ENCODE assay signal across 1 cellular context in the genomic region with DNA sequence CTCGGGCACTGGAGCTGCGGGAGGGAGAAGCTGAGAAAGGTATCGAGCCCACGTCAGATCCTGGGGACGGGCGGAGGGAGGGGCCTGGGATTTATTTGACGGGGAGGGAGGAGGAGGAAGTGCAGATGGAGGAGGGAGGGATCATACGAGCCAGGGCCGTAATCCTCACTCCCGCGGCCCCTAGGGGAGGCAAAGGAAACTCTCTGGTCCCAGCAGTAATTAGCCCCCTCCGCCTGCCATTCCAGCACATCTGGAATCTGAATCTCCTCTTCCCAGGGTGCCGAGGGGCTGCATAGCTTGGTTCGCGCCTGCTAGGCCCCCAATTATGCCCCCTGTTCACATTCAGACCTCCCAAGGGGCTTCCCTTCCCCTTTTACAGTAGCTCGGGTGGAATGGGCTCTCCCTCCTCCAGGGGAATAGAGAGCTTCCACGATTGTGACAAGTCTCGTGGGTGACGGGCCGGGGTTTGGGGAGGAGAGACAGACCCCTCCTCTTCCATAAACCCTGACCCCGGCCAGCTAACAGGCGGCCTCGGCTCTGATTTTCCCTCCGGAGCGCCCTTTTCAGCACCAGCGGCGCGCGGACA.
TF ChIP-seq lines count a peak whose summit lies in the region.

A gene (minus strand): TSS at position 35 of the 586 bp plus-strand sequence. CDS start 531 bp downstream, outside the sequence.

TF ChIP-seq in K562, 482 proteins besides CTCF, POLR2A, EP300 and RAD21 (continued from another document and continues in another):
- TF ChIP-seq, protein P1, sequence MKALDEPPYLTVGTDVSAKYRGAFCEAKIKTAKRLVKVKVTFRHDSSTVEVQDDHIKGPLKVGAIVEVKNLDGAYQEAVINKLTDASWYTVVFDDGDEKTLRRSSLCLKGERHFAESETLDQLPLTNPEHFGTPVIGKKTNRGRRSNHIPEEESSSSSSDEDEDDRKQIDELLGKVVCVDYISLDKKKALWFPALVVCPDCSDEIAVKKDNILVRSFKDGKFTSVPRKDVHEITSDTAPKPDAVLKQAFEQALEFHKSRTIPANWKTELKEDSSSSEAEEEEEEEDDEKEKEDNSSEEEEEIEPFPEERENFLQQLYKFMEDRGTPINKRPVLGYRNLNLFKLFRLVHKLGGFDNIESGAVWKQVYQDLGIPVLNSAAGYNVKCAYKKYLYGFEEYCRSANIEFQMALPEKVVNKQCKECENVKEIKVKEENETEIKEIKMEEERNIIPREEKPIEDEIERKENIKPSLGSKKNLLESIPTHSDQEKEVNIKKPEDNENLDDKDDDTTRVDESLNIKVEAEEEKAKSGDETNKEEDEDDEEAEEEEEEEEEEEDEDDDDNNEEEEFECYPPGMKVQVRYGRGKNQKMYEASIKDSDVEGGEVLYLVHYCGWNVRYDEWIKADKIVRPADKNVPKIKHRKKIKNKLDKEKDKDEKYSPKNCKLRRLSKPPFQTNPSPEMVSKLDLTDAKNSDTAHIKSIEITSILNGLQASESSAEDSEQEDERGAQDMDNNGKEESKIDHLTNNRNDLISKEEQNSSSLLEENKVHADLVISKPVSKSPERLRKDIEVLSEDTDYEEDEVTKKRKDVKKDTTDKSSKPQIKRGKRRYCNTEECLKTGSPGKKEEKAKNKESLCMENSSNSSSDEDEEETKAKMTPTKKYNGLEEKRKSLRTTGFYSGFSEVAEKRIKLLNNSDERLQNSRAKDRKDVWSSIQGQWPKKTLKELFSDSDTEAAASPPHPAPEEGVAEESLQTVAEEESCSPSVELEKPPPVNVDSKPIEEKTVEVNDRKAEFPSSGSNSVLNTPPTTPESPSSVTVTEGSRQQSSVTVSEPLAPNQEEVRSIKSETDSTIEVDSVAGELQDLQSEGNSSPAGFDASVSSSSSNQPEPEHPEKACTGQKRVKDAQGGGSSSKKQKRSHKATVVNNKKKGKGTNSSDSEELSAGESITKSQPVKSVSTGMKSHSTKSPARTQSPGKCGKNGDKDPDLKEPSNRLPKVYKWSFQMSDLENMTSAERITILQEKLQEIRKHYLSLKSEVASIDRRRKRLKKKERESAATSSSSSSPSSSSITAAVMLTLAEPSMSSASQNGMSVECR (CRISPR knock-in tag; IDR thresholded peaks at IDR 0.05) = peak; percentile 72; the same call in 1 of the 2 replicates
- no peak for TF ChIP-seq ZBTB17 (CRISPR knock-in tag; IDR thresholded peaks at IDR 0.05)
- no peak for TF ChIP-seq ZNF212 (CRISPR knock-in tag; IDR thresholded peaks at IDR 0.05)
- TF ChIP-seq SMC3 (conservative IDR thresholded peaks at IDR 0.05; ENCODE audit: insufficient read depth, low read depth, low read length) = no peak
- TF ChIP-seq SIRT6 (IDR thresholded peaks at IDR 0.05; ENCODE audit: low read depth, low read length) = no peak
- TF ChIP-seq FOXJ2 (tag; IDR thresholded peaks at IDR 0.05) = no peak
- TF ChIP-seq CBFA2T2 (conservative IDR thresholded peaks at IDR 0.05) = no peak
- no peak for TF ChIP-seq POLR2B (IDR thresholded peaks at IDR 0.05; ENCODE audit: low read depth, partially characterized antibody)
- TF ChIP-seq ZKSCAN3 (CRISPR knock-in tag; IDR thresholded peaks at IDR 0.05) = no peak
- TF ChIP-seq, protein P2, sequence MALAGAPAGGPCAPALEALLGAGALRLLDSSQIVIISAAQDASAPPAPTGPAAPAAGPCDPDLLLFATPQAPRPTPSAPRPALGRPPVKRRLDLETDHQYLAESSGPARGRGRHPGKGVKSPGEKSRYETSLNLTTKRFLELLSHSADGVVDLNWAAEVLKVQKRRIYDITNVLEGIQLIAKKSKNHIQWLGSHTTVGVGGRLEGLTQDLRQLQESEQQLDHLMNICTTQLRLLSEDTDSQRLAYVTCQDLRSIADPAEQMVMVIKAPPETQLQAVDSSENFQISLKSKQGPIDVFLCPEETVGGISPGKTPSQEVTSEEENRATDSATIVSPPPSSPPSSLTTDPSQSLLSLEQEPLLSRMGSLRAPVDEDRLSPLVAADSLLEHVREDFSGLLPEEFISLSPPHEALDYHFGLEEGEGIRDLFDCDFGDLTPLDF (CRISPR knock-in tag; IDR thresholded peaks at IDR 0.05) = no peak; the same call in 1 of the 2 replicates
- TF ChIP-seq CREM (IDR thresholded peaks at IDR 0.05; ENCODE audit: low read depth) = peak; percentile 60
- no peak for TF ChIP-seq GATAD2B (IDR thresholded peaks at IDR 0.05; ENCODE audit: borderline replicate concordance)
- TF ChIP-seq, protein P3, sequence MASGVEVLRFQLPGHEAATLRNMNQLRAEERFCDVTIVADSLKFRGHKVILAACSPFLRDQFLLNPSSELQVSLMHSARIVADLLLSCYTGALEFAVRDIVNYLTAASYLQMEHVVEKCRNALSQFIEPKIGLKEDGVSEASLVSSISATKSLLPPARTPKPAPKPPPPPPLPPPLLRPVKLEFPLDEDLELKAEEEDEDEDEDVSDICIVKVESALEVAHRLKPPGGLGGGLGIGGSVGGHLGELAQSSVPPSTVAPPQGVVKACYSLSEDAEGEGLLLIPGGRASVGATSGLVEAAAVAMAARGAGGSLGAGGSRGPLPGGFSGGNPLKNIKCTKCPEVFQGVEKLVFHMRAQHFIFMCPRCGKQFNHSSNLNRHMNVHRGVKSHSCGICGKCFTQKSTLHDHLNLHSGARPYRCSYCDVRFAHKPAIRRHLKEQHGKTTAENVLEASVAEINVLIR (CRISPR knock-in tag; IDR thresholded peaks at IDR 0.05) = no peak
- no peak for TF ChIP-seq ZNF324 (CRISPR knock-in tag; IDR thresholded peaks at IDR 0.05)
- TF ChIP-seq ZNF239 (CRISPR knock-in tag; IDR thresholded peaks at IDR 0.05) = no peak
- TF ChIP-seq NFE2 (IDR thresholded peaks at IDR 0.05; ENCODE audit: low read depth) = no peak
- TF ChIP-seq, protein P4, sequence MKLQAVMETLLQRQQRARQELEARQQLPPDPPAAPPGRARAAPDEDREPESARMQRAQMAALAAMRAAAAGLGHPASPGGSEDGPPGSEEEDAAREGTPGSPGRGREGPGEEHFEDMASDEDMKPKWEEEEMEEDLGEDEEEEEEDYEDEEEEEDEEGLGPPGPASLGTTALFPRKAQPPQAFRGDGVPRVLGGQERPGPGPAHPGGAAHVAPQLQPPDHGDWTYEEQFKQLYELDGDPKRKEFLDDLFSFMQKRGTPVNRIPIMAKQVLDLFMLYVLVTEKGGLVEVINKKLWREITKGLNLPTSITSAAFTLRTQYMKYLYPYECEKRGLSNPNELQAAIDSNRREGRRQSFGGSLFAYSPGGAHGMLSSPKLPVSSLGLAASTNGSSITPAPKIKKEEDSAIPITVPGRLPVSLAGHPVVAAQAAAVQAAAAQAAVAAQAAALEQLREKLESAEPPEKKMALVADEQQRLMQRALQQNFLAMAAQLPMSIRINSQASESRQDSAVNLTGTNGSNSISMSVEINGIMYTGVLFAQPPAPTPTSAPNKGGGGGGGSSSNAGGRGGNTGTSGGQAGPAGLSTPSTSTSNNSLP (IDR thresholded peaks at IDR 0.05; ENCODE audit: borderline replicate concordance, low read depth, low read length) = no peak
- TF ChIP-seq L3MBTL2 (IDR thresholded peaks at IDR 0.05) = no peak
- no peak for TF ChIP-seq ZNF354B (CRISPR knock-in tag; IDR thresholded peaks at IDR 0.05)
- no peak for TF ChIP-seq TARDBP (IDR thresholded peaks at IDR 0.05)
- TF ChIP-seq, protein P5, sequence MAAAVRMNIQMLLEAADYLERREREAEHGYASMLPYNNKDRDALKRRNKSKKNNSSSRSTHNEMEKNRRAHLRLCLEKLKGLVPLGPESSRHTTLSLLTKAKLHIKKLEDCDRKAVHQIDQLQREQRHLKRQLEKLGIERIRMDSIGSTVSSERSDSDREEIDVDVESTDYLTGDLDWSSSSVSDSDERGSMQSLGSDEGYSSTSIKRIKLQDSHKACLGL (CRISPR knock-in tag; IDR thresholded peaks at IDR 0.05; ENCODE audit: borderline replicate concordance, poor library complexity, severe bottlenecking) = no peak
- no peak for TF ChIP-seq SMAD2 (IDR thresholded peaks at IDR 0.05; ENCODE audit: low read depth, low read length)
- no peak for TF ChIP-seq TRIM24 (IDR thresholded peaks at IDR 0.05)
- no peak for TF ChIP-seq COPS2 (conservative IDR thresholded peaks at IDR 0.05)
- no peak for TF ChIP-seq NBN (IDR thresholded peaks at IDR 0.05; ENCODE audit: low read depth)
- no peak for TF ChIP-seq ZNF79 (CRISPR knock-in tag; IDR thresholded peaks at IDR 0.05; ENCODE audit: low read depth)
- no peak for TF ChIP-seq CC2D1A (IDR thresholded peaks at IDR 0.05)
- TF ChIP-seq POU5F1 (IDR thresholded peaks at IDR 0.05; ENCODE audit: borderline replicate concordance, low read depth, low read length, partially characterized antibody) = no peak
- TF ChIP-seq MEF2D (tag; conservative IDR thresholded peaks at IDR 0.05; ENCODE audit: low read depth) = no peak
- TF ChIP-seq HNRNPH1 (optimal IDR thresholded peaks at IDR 0.05; ENCODE audit: low read depth, low read length) = no peak
- no peak for TF ChIP-seq C11orf30 (IDR thresholded peaks at IDR 0.05; ENCODE audit: low read depth)
- no peak for TF ChIP-seq TBP (optimal IDR thresholded peaks at IDR 0.05; ENCODE audit: low read depth, low read length)
- no peak for TF ChIP-seq MTA3 (IDR thresholded peaks at IDR 0.05; ENCODE audit: borderline replicate concordance)
- TF ChIP-seq, protein P6, sequence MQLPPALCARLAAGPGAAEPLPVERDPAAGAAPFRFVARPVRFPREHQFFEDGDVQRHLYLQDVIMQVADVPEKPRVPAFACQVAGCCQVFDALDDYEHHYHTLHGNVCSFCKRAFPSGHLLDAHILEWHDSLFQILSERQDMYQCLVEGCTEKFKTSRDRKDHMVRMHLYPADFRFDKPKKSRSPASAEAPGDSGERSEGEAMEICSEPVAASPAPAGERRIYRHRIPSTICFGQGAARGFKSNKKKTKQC (CRISPR knock-in tag; IDR thresholded peaks at IDR 0.05) = peak; percentile 95
- TF ChIP-seq FOXM1 (IDR thresholded peaks at IDR 0.05; ENCODE audit: low read depth) = no peak
- no peak for TF ChIP-seq FOXM1 (CRISPR knock-in tag; IDR thresholded peaks at IDR 0.05; ENCODE audit: low read depth)
- TF ChIP-seq PRMT5 (CRISPR knock-in tag; IDR thresholded peaks at IDR 0.05) = 0 out of 2 replicates have a peak, but pooled peaks have one; percentile 34
- 0 out of 2 replicates have a peak, but pooled peaks have one; percentile 43 for TF ChIP-seq ZNF766 (CRISPR knock-in tag; conservative IDR thresholded peaks at IDR 0.05)
- TF ChIP-seq, protein P7, sequence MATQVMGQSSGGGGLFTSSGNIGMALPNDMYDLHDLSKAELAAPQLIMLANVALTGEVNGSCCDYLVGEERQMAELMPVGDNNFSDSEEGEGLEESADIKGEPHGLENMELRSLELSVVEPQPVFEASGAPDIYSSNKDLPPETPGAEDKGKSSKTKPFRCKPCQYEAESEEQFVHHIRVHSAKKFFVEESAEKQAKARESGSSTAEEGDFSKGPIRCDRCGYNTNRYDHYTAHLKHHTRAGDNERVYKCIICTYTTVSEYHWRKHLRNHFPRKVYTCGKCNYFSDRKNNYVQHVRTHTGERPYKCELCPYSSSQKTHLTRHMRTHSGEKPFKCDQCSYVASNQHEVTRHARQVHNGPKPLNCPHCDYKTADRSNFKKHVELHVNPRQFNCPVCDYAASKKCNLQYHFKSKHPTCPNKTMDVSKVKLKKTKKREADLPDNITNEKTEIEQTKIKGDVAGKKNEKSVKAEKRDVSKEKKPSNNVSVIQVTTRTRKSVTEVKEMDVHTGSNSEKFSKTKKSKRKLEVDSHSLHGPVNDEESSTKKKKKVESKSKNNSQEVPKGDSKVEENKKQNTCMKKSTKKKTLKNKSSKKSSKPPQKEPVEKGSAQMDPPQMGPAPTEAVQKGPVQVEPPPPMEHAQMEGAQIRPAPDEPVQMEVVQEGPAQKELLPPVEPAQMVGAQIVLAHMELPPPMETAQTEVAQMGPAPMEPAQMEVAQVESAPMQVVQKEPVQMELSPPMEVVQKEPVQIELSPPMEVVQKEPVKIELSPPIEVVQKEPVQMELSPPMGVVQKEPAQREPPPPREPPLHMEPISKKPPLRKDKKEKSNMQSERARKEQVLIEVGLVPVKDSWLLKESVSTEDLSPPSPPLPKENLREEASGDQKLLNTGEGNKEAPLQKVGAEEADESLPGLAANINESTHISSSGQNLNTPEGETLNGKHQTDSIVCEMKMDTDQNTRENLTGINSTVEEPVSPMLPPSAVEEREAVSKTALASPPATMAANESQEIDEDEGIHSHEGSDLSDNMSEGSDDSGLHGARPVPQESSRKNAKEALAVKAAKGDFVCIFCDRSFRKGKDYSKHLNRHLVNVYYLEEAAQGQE (CRISPR knock-in tag; IDR thresholded peaks at IDR 0.05; ENCODE audit: low read depth) = no peak; the same call in 1 of the 2 replicates
- no peak for TF ChIP-seq XRCC3 (IDR thresholded peaks at IDR 0.05)
- TF ChIP-seq, protein P8, sequence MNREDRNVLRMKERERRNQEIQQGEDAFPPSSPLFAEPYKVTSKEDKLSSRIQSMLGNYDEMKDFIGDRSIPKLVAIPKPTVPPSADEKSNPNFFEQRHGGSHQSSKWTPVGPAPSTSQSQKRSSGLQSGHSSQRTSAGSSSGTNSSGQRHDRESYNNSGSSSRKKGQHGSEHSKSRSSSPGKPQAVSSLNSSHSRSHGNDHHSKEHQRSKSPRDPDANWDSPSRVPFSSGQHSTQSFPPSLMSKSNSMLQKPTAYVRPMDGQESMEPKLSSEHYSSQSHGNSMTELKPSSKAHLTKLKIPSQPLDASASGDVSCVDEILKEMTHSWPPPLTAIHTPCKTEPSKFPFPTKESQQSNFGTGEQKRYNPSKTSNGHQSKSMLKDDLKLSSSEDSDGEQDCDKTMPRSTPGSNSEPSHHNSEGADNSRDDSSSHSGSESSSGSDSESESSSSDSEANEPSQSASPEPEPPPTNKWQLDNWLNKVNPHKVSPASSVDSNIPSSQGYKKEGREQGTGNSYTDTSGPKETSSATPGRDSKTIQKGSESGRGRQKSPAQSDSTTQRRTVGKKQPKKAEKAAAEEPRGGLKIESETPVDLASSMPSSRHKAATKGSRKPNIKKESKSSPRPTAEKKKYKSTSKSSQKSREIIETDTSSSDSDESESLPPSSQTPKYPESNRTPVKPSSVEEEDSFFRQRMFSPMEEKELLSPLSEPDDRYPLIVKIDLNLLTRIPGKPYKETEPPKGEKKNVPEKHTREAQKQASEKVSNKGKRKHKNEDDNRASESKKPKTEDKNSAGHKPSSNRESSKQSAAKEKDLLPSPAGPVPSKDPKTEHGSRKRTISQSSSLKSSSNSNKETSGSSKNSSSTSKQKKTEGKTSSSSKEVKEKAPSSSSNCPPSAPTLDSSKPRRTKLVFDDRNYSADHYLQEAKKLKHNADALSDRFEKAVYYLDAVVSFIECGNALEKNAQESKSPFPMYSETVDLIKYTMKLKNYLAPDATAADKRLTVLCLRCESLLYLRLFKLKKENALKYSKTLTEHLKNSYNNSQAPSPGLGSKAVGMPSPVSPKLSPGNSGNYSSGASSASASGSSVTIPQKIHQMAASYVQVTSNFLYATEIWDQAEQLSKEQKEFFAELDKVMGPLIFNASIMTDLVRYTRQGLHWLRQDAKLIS (CRISPR knock-in tag; IDR thresholded peaks at IDR 0.05) = peak; percentile 63; the same call in 1 of the 2 replicates
- no peak for TF ChIP-seq EZH2 (IDR thresholded peaks at IDR 0.05; ENCODE audit: borderline replicate concordance, low read depth, low read length)
- peak; percentile 62; the same call in 1 of the 2 replicates for TF ChIP-seq HDAC2 (IDR thresholded peaks at IDR 0.05)
- TF ChIP-seq PPARD (CRISPR knock-in tag; IDR thresholded peaks at IDR 0.05) = no peak
- TF ChIP-seq RBBP5 (IDR thresholded peaks at IDR 0.05; ENCODE audit: borderline replicate concordance, insufficient read depth, low read length, poor library complexity, severe bottlenecking) = no peak
- no peak for TF ChIP-seq ZNF175 (CRISPR knock-in tag; IDR thresholded peaks at IDR 0.05; ENCODE audit: low read depth)
- TF ChIP-seq ZNF41 (CRISPR knock-in tag; conservative IDR thresholded peaks at IDR 0.05) = no peak
